Comparison of ENCODE assay signal across 8 cellular contexts in genomic region chr11:93783362-93783761, GRCh38.
DNase-seq lines count a peak whose midpoint lies in the region; ATAC-seq and TF ChIP-seq lines count a peak whose summit lies in the region.

No MANE protein-coding gene starts in this region.

- no peaks in the 10 kb centered on the region for H3K27me3 ChIP-seq in HUES48 (ENCODE audit: control insufficient read depth, insufficient read depth, low read length)
- no peaks in the 10 kb centered on the region for H3K27me3 ChIP-seq in muscle layer of duodenum (ENCODE audit: low read depth, low read length)

- ATAC-seq in HG02938 (IDR thresholded peaks at IDR 0.05; ENCODE audit: unreplicated experiment) = no peak
- no peak for ATAC-seq in HG03432 (IDR thresholded peaks at IDR 0.05; ENCODE audit: unreplicated experiment)

- DNase-seq in cardiac fibroblast (ENCODE audit: low read depth in 2 of 2) (no peak), NCI-H82 treated with DMSO at 0.1 percent for 48 hours (lab: John Stamatoyannopoulos, UW; ENCODE audit: unreplicated experiment) (no peak), NCI-H1048 (lab: John Stamatoyannopoulos, UW) (no peak)

- H3K27ac ChIP-seq in 22Rv1 (peak overlapping the region; percentile 91), HUES48 (ENCODE audit: low read depth, low read length) (no peak overlapping the region), muscle layer of duodenum (ENCODE audit: low read length) (no peak overlapping the region)

- H3K4me1 ChIP-seq in HUES48 (ENCODE audit: control insufficient read depth, insufficient read depth, low read length) (peaks cover 9% of the 10 kb centered on the region; the same call in 1 of the 2 replicates), muscle layer of duodenum (ENCODE audit: control insufficient read depth in 1 of 2, insufficient read depth in 2 of 2, low read length in 2 of 2) (peaks cover 0 to 26% of the 10 kb centered on the region in 2 donors)

- peak overlapping the region; percentile 97 for H3K4me3 ChIP-seq in HUES48 (ENCODE audit: low read depth, low read length)
- H3K4me3 ChIP-seq in cardiac fibroblast (replicated peaks in 1 of 2; ENCODE audit: low read depth in 2 of 2, low read length in 2 of 2) = peak overlapping the region; percentile 96 to 100
- peak overlapping the region; percentile 95 to 99 for H3K4me3 ChIP-seq in muscle layer of duodenum (ENCODE audit: low read depth in 1 of 2, low read length in 2 of 2)

- H3K9me3 ChIP-seq in HUES48 (ENCODE audit: control insufficient read depth, insufficient read depth, low read length) (no peaks in the 10 kb centered on the region), muscle layer of duodenum (ENCODE audit: control insufficient read depth in 1 of 2, low read length in 2 of 2) (no peaks in the 10 kb centered on the region)

- TF ChIP-seq CTCF in 22Rv1 (IDR thresholded peaks at IDR 0.05) (no peak), cardiac fibroblast (IDR thresholded peaks at IDR 0.05; ENCODE audit: low read depth, low read length) (no peak)

- H3K36me3 ChIP-seq in HUES48 (ENCODE audit: control insufficient read depth, insufficient read depth, low read length) (peaks cover 24% of the 10 kb centered on the region), muscle layer of duodenum (ENCODE audit: control insufficient read depth in 1 of 2, insufficient read depth in 2 of 2, low read length in 2 of 2) (peaks cover 0 to 4% of the 10 kb centered on the region in 2 donors)

- no peak overlapping the region; the same call in 1 of the 2 replicates for H3K9ac ChIP-seq in HUES48 (ENCODE audit: low read depth, low read length)
